Comparison of ENCODE assay signal across 31 cellular contexts in the genomic region with DNA sequence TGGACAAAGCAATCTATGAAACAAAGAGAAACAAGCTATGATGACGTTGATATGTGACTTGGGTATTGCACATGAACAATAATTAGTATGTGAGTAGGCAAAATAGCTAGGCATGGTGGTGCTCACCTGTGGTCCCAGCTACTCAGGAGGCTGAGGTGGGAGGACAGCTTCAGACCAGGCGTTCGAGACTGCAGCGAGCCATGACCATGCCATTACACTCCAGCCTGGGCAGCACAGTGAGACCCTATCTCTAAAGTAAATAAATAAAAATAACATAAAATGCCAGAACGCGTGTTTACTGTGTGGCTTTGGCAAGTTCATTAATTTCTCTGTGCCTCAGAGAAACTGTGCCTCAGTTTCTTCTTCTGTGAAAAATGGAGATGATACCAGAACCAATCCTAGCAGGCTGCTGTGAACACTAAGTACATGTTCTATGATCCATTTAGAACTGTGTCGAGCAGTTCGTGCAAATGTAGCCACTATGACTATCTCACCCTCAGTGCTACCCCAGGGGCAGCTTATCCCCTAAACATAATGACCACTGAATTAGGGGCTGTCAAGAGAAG. TPM values are rescaled to one million over a fixed set of nuclear protein-coding genes. Genes with fewer than 3 reads are reported as not detected.
DNase-seq lines count a peak whose midpoint lies in the region; ATAC-seq, FAIRE-seq and TF ChIP-seq lines count a peak whose summit lies in the region.
"Had no signal": no experiment of that assay in that cellular context is flagged by ENCODE, and none has a peak within 500 bp of the region (broad histone marks: within the 10 kb centered on the region; RNA-seq: fewer than 3 reads in every experiment).

No MANE protein-coding gene starts in this region.

- intact Hi-C loops in tibial artery (cut with DNase I; ENCODE audit: low total_unique reads) (no loop called here), stomach (cut with DNase I; ENCODE audit: low total_unique reads) (no loop called here)

- peaks cover 5% of the 10 kb centered on the region for H3K4me1 ChIP-seq in astrocyte (ENCODE audit: insufficient read depth, low read length)
- H3K4me1 ChIP-seq in tibial artery: peaks cover 0 to 56% (median 26%) of the 10 kb centered on the region in 4 donors
- peaks cover 0 to 29% (median 12%) of the 10 kb centered on the region in 4 donors for H3K4me1 ChIP-seq in stomach

- H3K27me3 ChIP-seq in astrocyte (ENCODE audit: insufficient read depth, low read length) (no peaks in the 10 kb centered on the region), tibial artery (no peaks in the 10 kb centered on the region), stomach (no peaks in the 10 kb centered on the region)
- H3K27me3 ChIP-seq: heart left ventricle, SJCRH30 had no signal

- no peak for TF ChIP-seq POLR2A in stomach (IDR thresholded peaks at IDR 0.05)

- H3K4me1 Mint-ChIP-seq in HFFc6 (ENCODE audit: low read depth): peaks cover 34% of the 10 kb centered on the region
- H3K4me1 Mint-ChIP-seq in astrocyte (ENCODE audit: low read depth, unreplicated experiment): peaks cover 27% of the 10 kb centered on the region
- H3K4me1 Mint-ChIP-seq in mesothelial cell of epicardium: peaks cover 52% of the 10 kb centered on the region
- H3K4me1 Mint-ChIP-seq in stimulated activated effector memory CD8-positive, alpha-beta T cell treated with anti-CD3 and anti-CD28 coated beads, Interleukin-12 subunit alpha, Interleukin-12 subunit beta, amount 100 ng/mL, for 72 hours: no peaks in the 10 kb centered on the region
- no peaks in the 10 kb centered on the region for H3K4me1 Mint-ChIP-seq in activated T-cell treated with anti-CD3 and anti-CD28 coated beads, Interleukin-2, amount 50 U/mL, for 24 hours (ENCODE audit: low read depth)
- H3K4me1 Mint-ChIP-seq: activated naive CD4-positive, alpha-beta T cell treated with anti-CD3 and anti-CD28 coated beads, Interleukin-2, amount 10 ng/mL, durations not matched to agents 7 days and 5 days; T-cell had no signal

- H3K9me3 ChIP-seq in astrocyte (ENCODE audit: insufficient read depth, low read depth, low read length): peaks cover 4% of the 10 kb centered on the region
- no peaks in the 10 kb centered on the region for H3K9me3 ChIP-seq in tibial artery
- peaks cover 0 to 8% (median 3%) of the 10 kb centered on the region in 4 donors for H3K9me3 ChIP-seq in stomach
- H3K9me3 ChIP-seq: SJCRH30 had no signal

- peaks cover 4% of the 10 kb centered on the region; the same call in 1 of the 2 replicates for H3K9me3 Mint-ChIP-seq in HFFc6
- peaks cover 5% of the 10 kb centered on the region for H3K9me3 Mint-ChIP-seq in astrocyte (ENCODE audit: unreplicated experiment)
- H3K9me3 Mint-ChIP-seq in mesothelial cell of epicardium: no peaks in the 10 kb centered on the region
- H3K9me3 Mint-ChIP-seq in stimulated activated effector memory CD8-positive, alpha-beta T cell treated with anti-CD3 and anti-CD28 coated beads, Interleukin-12 subunit alpha, Interleukin-12 subunit beta, amount 100 ng/mL, for 72 hours: no peaks in the 10 kb centered on the region
- H3K9me3 Mint-ChIP-seq in activated T-cell treated with anti-CD3 and anti-CD28 coated beads, Interleukin-2, amount 50 U/mL, for 24 hours: peaks cover 2% of the 10 kb centered on the region
- H3K9me3 Mint-ChIP-seq: activated T-helper 1 cell treated with anti-CD3 and anti-CD28 coated beads, Interleukin-12 subunit alpha, Interleukin-12 subunit beta, Interleukin-2, Interleukin-4 antibody, amounts not matched to agents 30 ng/mL and 10 ng/mL and 1 ng/mL, durations not matched to agents 14 hours and 24 hours and 36 hours had no signal

- H3K79me2 ChIP-seq in astrocyte (ENCODE audit: insufficient read depth, low read length): no peaks in the 10 kb centered on the region

- peak overlapping the region; percentile 36; the same call in 1 of the 2 replicates for H3K4me3 Mint-ChIP-seq in HFFc6
- no peak overlapping the region for H3K4me3 Mint-ChIP-seq in astrocyte (ENCODE audit: unreplicated experiment)
- peak overlapping the region; percentile 16 for H3K4me3 Mint-ChIP-seq in mesothelial cell of epicardium
- H3K4me3 Mint-ChIP-seq in stimulated activated effector memory CD8-positive, alpha-beta T cell treated with anti-CD3 and anti-CD28 coated beads, Interleukin-12 subunit alpha, Interleukin-12 subunit beta, amount 100 ng/mL, for 72 hours: no peak overlapping the region
- H3K4me3 Mint-ChIP-seq in activated T-cell treated with anti-CD3 and anti-CD28 coated beads, Interleukin-2, amount 50 U/mL, for 24 hours: no peak overlapping the region
- H3K4me3 Mint-ChIP-seq: activated naive CD4-positive, alpha-beta T cell treated with anti-CD3 and anti-CD28 coated beads, Interleukin-2, amount 10 ng/mL, durations not matched to agents 7 days and 5 days; activated T-helper 1 cell treated with anti-CD3 and anti-CD28 coated beads, Interleukin-12 subunit alpha, Interleukin-12 subunit beta, Interleukin-2, Interleukin-4 antibody, amounts not matched to agents 30 ng/mL and 10 ng/mL and 1 ng/mL, durations not matched to agents 14 hours and 24 hours and 36 hours; naive B cell; T-cell had no signal

- H3K27ac Mint-ChIP-seq in HFFc6 (peak overlapping the region; percentile 57), astrocyte (ENCODE audit: unreplicated experiment) (peak overlapping the region; percentile 91), mesothelial cell of epicardium (peak overlapping the region; percentile 99)
- H3K27ac Mint-ChIP-seq in stimulated activated effector memory CD8-positive, alpha-beta T cell treated with anti-CD3 and anti-CD28 coated beads, Interleukin-12 subunit alpha, Interleukin-12 subunit beta, amount 100 ng/mL, for 72 hours: no peak overlapping the region
- H3K27ac Mint-ChIP-seq in activated T-cell treated with anti-CD3 and anti-CD28 coated beads, Interleukin-2, amount 50 U/mL, for 24 hours: no peak overlapping the region
- H3K27ac Mint-ChIP-seq: activated naive CD4-positive, alpha-beta T cell treated with anti-CD3 and anti-CD28 coated beads, Interleukin-2, amount 10 ng/mL, durations not matched to agents 7 days and 5 days; activated T-helper 1 cell treated with anti-CD3 and anti-CD28 coated beads, Interleukin-12 subunit alpha, Interleukin-12 subunit beta, Interleukin-2, Interleukin-4 antibody, amounts not matched to agents 30 ng/mL and 10 ng/mL and 1 ng/mL, durations not matched to agents 14 hours and 24 hours and 36 hours; IgD-negative memory B cell; T-cell had no signal

- H3K27ac ChIP-seq in astrocyte (ENCODE audit: low read depth, low read length) (peak overlapping the region; percentile 39), tibial artery (peak overlapping the region; percentile 55), stomach (no peak overlapping the region)
- H3K27ac ChIP-seq: heart left ventricle, SJCRH30 had no signal

- TF ChIP-seq CTCF in HFFc6 (IDR thresholded peaks at IDR 0.05) (no peak), astrocyte (IDR thresholded peaks at IDR 0.05; ENCODE audit: insufficient read depth, low read depth, low read length) (no peak), mesothelial cell of epicardium (IDR thresholded peaks at IDR 0.05; ENCODE audit: unreplicated experiment) (no peak), tibial artery (IDR thresholded peaks at IDR 0.05) (no peak), stomach (IDR thresholded peaks at IDR 0.05) (no peak)

- H3K36me3 Mint-ChIP-seq in HFFc6 (ENCODE audit: low read depth) (no peaks in the 10 kb centered on the region), astrocyte (ENCODE audit: low read depth, unreplicated experiment) (no peaks in the 10 kb centered on the region), mesothelial cell of epicardium (peaks cover 2% of the 10 kb centered on the region)
- H3K36me3 Mint-ChIP-seq in stimulated activated effector memory CD8-positive, alpha-beta T cell treated with anti-CD3 and anti-CD28 coated beads, Interleukin-12 subunit alpha, Interleukin-12 subunit beta, amount 100 ng/mL, for 72 hours: no peaks in the 10 kb centered on the region
- no peaks in the 10 kb centered on the region for H3K36me3 Mint-ChIP-seq in activated T-cell treated with anti-CD3 and anti-CD28 coated beads, Interleukin-2, amount 50 U/mL, for 24 hours (ENCODE audit: low read depth)
- H3K36me3 Mint-ChIP-seq: activated naive CD4-positive, alpha-beta T cell treated with anti-CD3 and anti-CD28 coated beads, Interleukin-2, amount 10 ng/mL, durations not matched to agents 7 days and 5 days; naive B cell; T-cell had no signal

- H3K4me3 ChIP-seq in astrocyte (ENCODE audit: insufficient read depth, low read depth, low read length): no peak overlapping the region
- no peak overlapping the region for H3K4me3 ChIP-seq in tibial artery
- no peak overlapping the region for H3K4me3 ChIP-seq in stomach
- H3K4me3 ChIP-seq: heart left ventricle had no signal

- H3K36me3 ChIP-seq in astrocyte (ENCODE audit: insufficient read depth, low read length): no peaks in the 10 kb centered on the region
- no peaks in the 10 kb centered on the region for H3K36me3 ChIP-seq in tibial artery
- no peaks in the 10 kb centered on the region for H3K36me3 ChIP-seq in stomach
- H3K36me3 ChIP-seq: heart left ventricle, SJCRH30 had no signal

- no peaks in the 10 kb centered on the region for H4K20me1 ChIP-seq in astrocyte (ENCODE audit: insufficient read depth, low read length)

- no peak for FAIRE-seq in astrocyte (lab: Jason Lieb, UNC)
- FAIRE-seq: colon, RCC 7860 had no signal

- ATAC-seq in stimulated activated effector memory CD8-positive, alpha-beta T cell treated with anti-CD3 and anti-CD28 coated beads, Interleukin-12 subunit alpha, Interleukin-12 subunit beta, amount 100 ng/mL, for 72 hours: no peak
- ATAC-seq: heart left ventricle, T-cell had no signal

- H3K9ac ChIP-seq in astrocyte (ENCODE audit: low read length): peak overlapping the region; percentile 5

- H3K27me3 Mint-ChIP-seq in HFFc6 (ENCODE audit: insufficient read depth) (peaks cover 2% of the 10 kb centered on the region), astrocyte (ENCODE audit: low read depth, unreplicated experiment) (no peaks in the 10 kb centered on the region), mesothelial cell of epicardium (ENCODE audit: low read depth) (no peaks in the 10 kb centered on the region)
- no peaks in the 10 kb centered on the region for H3K27me3 Mint-ChIP-seq in activated T-cell treated with anti-CD3 and anti-CD28 coated beads, Interleukin-2, amount 50 U/mL, for 24 hours
- H3K27me3 Mint-ChIP-seq: T-cell had no signal

- no peak for DNase-seq in HFFc6
- DNase-seq in astrocyte (ENCODE audit: low read depth): no peak
- DNase-seq in mesothelial cell of epicardium (ENCODE audit: low spot score in 2 of 2, unreplicated experiment in 2 of 2): no peak
- no peak for DNase-seq in tibial artery
- DNase-seq in activated naive CD4-positive, alpha-beta T cell treated with anti-CD3 and anti-CD28 coated beads, Interleukin-2, amount 50 U/mL, for 16 hours: no peak
- no peak for DNase-seq in stomach
- DNase-seq in stimulated activated effector memory CD8-positive, alpha-beta T cell treated with anti-CD3 and anti-CD28 coated beads, Interleukin-12 subunit alpha, Interleukin-12 subunit beta, amount 100 ng/mL, for 72 hours (ENCODE audit: low spot score in 2 of 2): no peak
- DNase-seq in activated T-cell treated with anti-CD3 and anti-CD28 coated beads, Interleukin-2, amount 50 U/mL, for 24 hours: no peak
- DNase-seq: activated CD4-positive, alpha-beta T cell treated with anti-CD3 and anti-CD28 coated beads, Interleukin-2, amount 50 U/mL, for 48 hours; activated naive CD4-positive, alpha-beta T cell treated with anti-CD3 and anti-CD28 coated beads, Interleukin-2, amount 10 ng/mL, durations not matched to agents 7 days and 5 days; amniotic stem cell; C1 segment of cervical spinal cord; Calu3; DMS79 treated with DMSO at 0.1 percent for 48 hours; effector CD8-positive, alpha-beta T cell; GF-D8; naive B cell; NCI-H1092; NCI-H187 treated with DMSO at 0.1 percent for 48 hours; NCI-H2171 treated with DMSO at 0.1 percent for 48 hours; NCI-H524 treated with DMSO at 0.1 percent for 48 hours; occipital lobe; retina; stimulated activated CD4-positive, alpha-beta T cell treated with anti-CD3 and anti-CD28 coated beads, Interleukin-2, amount 100 ng/mL, for 24 hours; T-cell had no signal

- WGBS in stomach, 5 donors: 87 to 93% (median 91%) methylated on average over 8 of the region's 8 CpGs

- no peak for TF ChIP-seq EP300 in stomach (IDR thresholded peaks at IDR 0.05)

- H3K4me2 ChIP-seq in astrocyte (ENCODE audit: low read length): peak overlapping the region; percentile 43

- H2AFZ ChIP-seq in astrocyte (ENCODE audit: low read depth, low read length): no peak overlapping the region

RNA-seq across cellular contexts. Expression of a gene that starts 9.3 kb away (rescaled TPM):
- 10 to 100 TPM; 50.8 to 77.0 (median 67.8) TPM for total RNA-seq in HFFc6 (2021; fragmentation: NEBNext Ultra II Directional; extraction: Animal tissue kit (Norgen Biotek cat#: 25700))
- 92.9 and 105 TPM in 2 replicates for total RNA-seq in astrocyte
- total RNA-seq in mesothelial cell of epicardium: 427 to 461 TPM (median 452 TPM) in 3 replicates
- total RNA-seq in stomach: 100 to 1,000 TPM in 1 of 5 donors, 10 to 100 TPM in 4; 30.1 to 105 (median 86.9) TPM
- polyA plus RNA-seq in stomach: 10 to 100 TPM in 2 of 3 donors, 1 to 10 TPM in 1; 10.0 to 40.6 (median 25.8) TPM

Comparison
In these comparisons a context has a peak if more than half of its experiments do, and no peak if none do; other contexts are left out.
1. H3K27ac Mint-ChIP-seq: peak in HFFc6 (single experiment), astrocyte (single experiment) and mesothelial cell of epicardium (single experiment); none in stimulated activated effector memory CD8-positive, alpha-beta T cell treated with anti-CD3 and anti-CD28 coated beads, Interleukin-12 subunit alpha, Interleukin-12 subunit beta, amount 100 ng/mL, for 72 hours (single experiment) and activated T-cell treated with anti-CD3 and anti-CD28 coated beads, Interleukin-2, amount 50 U/mL, for 24 hours (single experiment).
2. H3K4me3 Mint-ChIP-seq: peak in HFFc6 (single experiment) and mesothelial cell of epicardium (single experiment); none in astrocyte (single experiment), stimulated activated effector memory CD8-positive, alpha-beta T cell treated with anti-CD3 and anti-CD28 coated beads, Interleukin-12 subunit alpha, Interleukin-12 subunit beta, amount 100 ng/mL, for 72 hours (single experiment) and activated T-cell treated with anti-CD3 and anti-CD28 coated beads, Interleukin-2, amount 50 U/mL, for 24 hours (single experiment).
3. H3K27ac ChIP-seq: peak in astrocyte (single experiment) and tibial artery (2 of 2); none in stomach (0 of 5).